Comparison of ENCODE assay signal across 13 cellular contexts in the genomic region with DNA sequence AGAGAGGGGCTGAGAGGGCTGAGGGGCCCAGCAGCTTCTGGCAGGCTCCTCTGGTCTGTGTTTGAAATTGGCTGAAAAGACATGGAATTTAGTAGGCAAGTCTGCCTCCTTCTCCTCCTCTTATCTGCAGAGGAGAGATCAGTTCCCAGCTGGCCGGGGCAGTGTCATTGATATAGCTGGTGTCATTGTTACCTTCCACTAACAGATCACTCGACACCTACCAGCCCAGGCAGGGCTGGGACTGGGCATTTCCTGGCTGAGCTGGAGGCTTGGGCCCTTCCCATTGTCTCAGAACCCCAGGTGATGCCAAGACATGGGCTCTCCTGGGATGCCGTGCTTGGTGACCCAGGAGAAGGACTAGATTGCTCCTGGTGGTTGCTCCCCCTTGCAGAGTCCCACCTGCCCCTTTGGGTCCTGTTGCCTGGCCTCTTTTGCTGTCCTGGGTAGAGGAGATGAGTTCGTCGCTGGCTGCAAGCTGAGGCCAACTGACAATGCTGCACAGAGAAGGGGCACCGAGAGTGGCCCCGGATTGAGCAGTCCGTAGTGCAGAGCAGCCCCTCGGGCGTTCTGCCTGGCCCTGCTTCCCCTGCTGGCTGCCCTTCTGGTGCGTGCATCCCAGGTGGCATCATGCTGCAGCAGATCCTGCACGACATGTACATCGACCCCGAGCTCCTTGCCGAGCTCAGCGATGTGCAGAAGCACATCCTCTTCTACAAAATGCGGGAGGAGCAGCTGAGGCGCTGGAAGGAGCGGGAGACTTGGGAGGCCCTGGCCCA. TPM values are rescaled to one million over a fixed set of nuclear protein-coding genes. Genes with fewer than 3 reads are reported as not detected.
DNase-seq lines count a peak whose midpoint lies in the region; ATAC-seq and TF ChIP-seq lines count a peak whose summit lies in the region.
"Had no signal": no experiment of that assay in that cellular context is flagged by ENCODE, and none has a peak within 500 bp of the region (broad histone marks: within the 10 kb centered on the region; RNA-seq: fewer than 3 reads in every experiment).

A gene (plus strand): TSS at position 198 of the 776 bp plus-strand sequence. CDS start 430 bp downstream, at position 628.

- no peak for TF ChIP-seq CTCF in GM12865 (IDR thresholded peaks at IDR 0.05; ENCODE audit: insufficient read depth, low read depth, low read length, missing control alignments)
- no peak for TF ChIP-seq CTCF in foreskin fibroblast (IDR thresholded peaks at IDR 0.05; ENCODE audit: low read depth, low read length)

- peak within 1 kb of the TSS; percentile 93 for H3K4me3 Mint-ChIP-seq in activated naive CD8-positive, alpha-beta T cell treated with anti-CD3 and anti-CD28 coated beads, Interleukin-2, amount 10 ng/mL, durations not matched to agents 7 days and 5 days
- H3K4me3 Mint-ChIP-seq in naive B cell: peak within 1 kb of the TSS; percentile 29 to 91 (median 84)

- POLR2A ChIA-PET in activated naive CD8-positive, alpha-beta T cell treated with anti-CD3 and anti-CD28 coated beads, Interleukin-2, amount 10 ng/mL, durations not matched to agents 7 days and 5 days (lab: Charles Lee): interaction anchor here (1.8 kb wide), 1 partner anchor 23 kb away, joined by 5 read pairs; no protein-coding TSS in a partner anchor

- no peaks in the 10 kb centered on the region for H3K9me3 Mint-ChIP-seq in activated naive CD8-positive, alpha-beta T cell treated with anti-CD3 and anti-CD28 coated beads, Interleukin-2, amount 10 ng/mL, durations not matched to agents 7 days and 5 days
- peaks cover 0 to 2% (median 0%) of the 10 kb centered on the region in 7 donors for H3K9me3 Mint-ChIP-seq in naive B cell

- peak within 1 kb of the TSS in 10 of 11 experiments; percentile 88 to 92 (median 91); a peak in 20 of 22 replicates for H3K9ac ChIP-seq in BLaER1 treated with 17β-estradiol and CSF1 and Interleukin-3, amounts not matched to agents 10 nM and 100 nM

- H3K4me1 Mint-ChIP-seq in activated naive CD8-positive, alpha-beta T cell treated with anti-CD3 and anti-CD28 coated beads, Interleukin-2, amount 10 ng/mL, durations not matched to agents 7 days and 5 days: peaks cover 15% of the 10 kb centered on the region
- peaks cover 43 to 65% (median 64%) of the 10 kb centered on the region in 3 donors for H3K4me1 Mint-ChIP-seq in naive B cell

- peak within 1 kb of the TSS; percentile 59 to 83 (median 71); a peak in 19 of 20 replicates for H3K4me3 ChIP-seq in BLaER1 treated with 17β-estradiol and CSF1 and Interleukin-3, amounts not matched to agents 10 nM and 100 nM
- peak within 1 kb of the TSS; percentile 78 for H3K4me3 ChIP-seq in GM12865 (ENCODE audit: low read depth, low read length)
- H3K4me3 ChIP-seq in foreskin fibroblast (ENCODE audit: low read depth in 1 of 2, low read length in 2 of 2): no peak within 1 kb of the TSS

- H3K36me3 ChIP-seq in BLaER1 treated with 17β-estradiol and CSF1 and Interleukin-3, amounts not matched to agents 10 nM and 100 nM: peaks cover 0 to 5% (median under 1%) of the 10 kb centered on the region in 11 experiments; a peak in 7 of 22 replicates

- H3K36me3 Mint-ChIP-seq in activated naive CD8-positive, alpha-beta T cell treated with anti-CD3 and anti-CD28 coated beads, Interleukin-2, amount 10 ng/mL, durations not matched to agents 7 days and 5 days: peaks cover 5% of the 10 kb centered on the region
- no peaks in the 10 kb centered on the region for H3K36me3 Mint-ChIP-seq in naive B cell

- no peak for DNase-seq in GM12865 (ENCODE audit: low read depth)
- DNase-seq in activated naive CD8-positive, alpha-beta T cell treated with anti-CD3 and anti-CD28 coated beads, Interleukin-2, amount 10 ng/mL, durations not matched to agents 7 days and 5 days: no peak
- DNase-seq in naive B cell: no peak
- DNase-seq in T1000 (lab: John Stamatoyannopoulos, UW): no peak
- DNase-seq in midbrain (lab: John Stamatoyannopoulos, UW): no peak
- DNase-seq in foreskin fibroblast: no peak
- no peak for DNase-seq in HUDEP-2 (lab: John Stamatoyannopoulos, UW; ENCODE audit: unreplicated experiment in 76 of 76)
- DNase-seq: COR-L47, NCI-H2227 treated with DMSO at 0.1 percent for 48 hours had no signal

- peaks cover 0 to 4% (median 2%) of the 10 kb centered on the region in 11 experiments; a peak in 14 of 22 replicates for H3K9me3 ChIP-seq in BLaER1 treated with 17β-estradiol and CSF1 and Interleukin-3, amounts not matched to agents 10 nM and 100 nM (replicated peaks in 1 of 11)

- H3K27ac Mint-ChIP-seq in activated naive CD8-positive, alpha-beta T cell treated with anti-CD3 and anti-CD28 coated beads, Interleukin-2, amount 10 ng/mL, durations not matched to agents 7 days and 5 days: peak within 1 kb of the TSS; percentile 86
- H3K27ac Mint-ChIP-seq in naive B cell: peak within 1 kb of the TSS; percentile 57 to 95 (median 78)

- peaks cover 63 to 75% (median 71%) of the 10 kb centered on the region in 10 experiments for H3K4me1 ChIP-seq in BLaER1 treated with 17β-estradiol and CSF1 and Interleukin-3, amounts not matched to agents 10 nM and 100 nM

- no peaks in the 10 kb centered on the region for H4K20me1 ChIP-seq in BLaER1 treated with 17β-estradiol and CSF1 and Interleukin-3, amounts not matched to agents 10 nM and 100 nM

- peak within 1 kb of the TSS; percentile 83 to 97 (median 95); a peak in 21 of 22 replicates for H3K27ac ChIP-seq in BLaER1 treated with 17β-estradiol and CSF1 and Interleukin-3, amounts not matched to agents 10 nM and 100 nM

- H3K27me3 Mint-ChIP-seq in activated naive CD8-positive, alpha-beta T cell treated with anti-CD3 and anti-CD28 coated beads, Interleukin-2, amount 10 ng/mL, durations not matched to agents 7 days and 5 days: no peaks in the 10 kb centered on the region
- H3K27me3 Mint-ChIP-seq in naive B cell: no peaks in the 10 kb centered on the region

- H3K27me3 ChIP-seq in BLaER1 treated with 17β-estradiol and CSF1 and Interleukin-3, amounts not matched to agents 10 nM and 100 nM: peaks cover 0 to 23% (median 0%) of the 10 kb centered on the region in 11 experiments; a peak in 3 of 22 replicates

- peak within 1 kb of the TSS; percentile 94 to 100 (median 98) for H3K4me2 ChIP-seq in BLaER1 treated with 17β-estradiol and CSF1 and Interleukin-3, amounts not matched to agents 10 nM and 100 nM

- no peak for ATAC-seq in activated naive CD8-positive, alpha-beta T cell treated with anti-CD3 and anti-CD28 coated beads, Interleukin-2, amount 10 ng/mL, durations not matched to agents 7 days and 5 days (ENCODE audit: low read depth)
- ATAC-seq in naive B cell (ENCODE audit: low read depth in 2 of 2): no peak

RNA-seq across cellular contexts. Expression of the gene that starts here (rescaled TPM):
- under 1 TPM; 0.14 to 0.22 TPM for total RNA-seq in activated naive CD8-positive, alpha-beta T cell treated with anti-CD3 and anti-CD28 coated beads, Interleukin-2, amount 10 ng/mL, durations not matched to agents 7 days and 5 days
- under 1 TPM in 1 of 6 donors, not detected in 5; 0.19 TPM for polyA plus RNA-seq in naive B cell (ENCODE audit: low read depth in 6 of 6)
- total RNA-seq: M059J, mucosa of gallbladder, RPMI7951 had no signal

Comparison
In these comparisons a context has a peak if more than half of its experiments do, and no peak if none do; other contexts are left out.
1. H3K4me3 ChIP-seq: peak in BLaER1 treated with 17β-estradiol and CSF1 and Interleukin-3, amounts not matched to agents 10 nM and 100 nM (10 of 10) and GM12865 (single experiment); none in foreskin fibroblast (0 of 2).